1 cellular context compared by ENCODE assay signal in the genomic region with DNA sequence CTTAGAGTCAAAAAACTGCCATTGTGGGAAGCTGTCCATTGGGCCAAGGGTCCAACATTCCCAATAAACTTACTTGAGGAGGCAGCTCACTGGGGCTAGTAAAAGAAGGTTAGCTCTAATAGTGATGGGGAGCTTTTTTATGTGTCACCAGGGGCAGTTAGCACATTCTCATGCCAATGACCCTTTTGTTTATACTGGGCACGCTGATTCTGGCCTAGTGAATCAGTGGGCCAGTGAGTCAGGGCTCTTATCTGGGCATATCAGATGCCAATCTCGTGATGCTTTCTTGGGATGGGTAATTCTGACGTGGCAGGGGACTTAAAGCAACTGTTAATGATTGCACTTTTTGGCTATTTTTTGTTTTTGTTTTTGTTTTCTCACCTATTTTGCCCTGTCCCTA.
TF ChIP-seq lines count a peak whose summit lies in the region.

No MANE protein-coding gene starts in this region.

TF ChIP-seq in endothelial cell of umbilical vein, 7 proteins besides CTCF, POLR2A, EP300 and RAD21:
- TF ChIP-seq MAX (IDR thresholded peaks at IDR 0.05; ENCODE audit: insufficient read depth, insufficient read length) (no peak), MYC (IDR thresholded peaks at IDR 0.05; ENCODE audit: low read depth, low read length) (no peak), FOS (IDR thresholded peaks at IDR 0.05; ENCODE audit: borderline replicate concordance, insufficient read depth, low read length) (peak; percentile 95), POLR2AphosphoS5 (IDR thresholded peaks at IDR 0.05; ENCODE audit: insufficient read depth, low read depth, low read length) (peak; percentile 55), EZH2 (IDR thresholded peaks at IDR 0.05; ENCODE audit: borderline replicate concordance, low read depth, low read length, severe bottlenecking) (no peak), JUN (IDR thresholded peaks at IDR 0.05; ENCODE audit: borderline replicate concordance, insufficient read depth, insufficient read length, low read depth) (peak; percentile 76), GATA2 (IDR thresholded peaks at IDR 0.05; ENCODE audit: insufficient read depth, insufficient read length, low read depth, low read length) (peak; percentile 98)
